12 cellular contexts compared by ENCODE assay signal in genomic region chr1:244406337-244406736, GRCh38. TPM values are rescaled to one million over a fixed set of nuclear protein-coding genes. Genes with fewer than 3 reads are reported as not detected.
A peak's percentile ranks its signal among the peaks of the same experiment; 100 is the strongest.
DNase-seq lines count a peak whose midpoint lies in the region; ATAC-seq lines count a peak whose summit lies in the region.
"Had no signal": no experiment of that assay in that cellular context is flagged by ENCODE, and none has a peak within 500 bp of the region (broad histone marks: within the 10 kb centered on the region; RNA-seq: fewer than 3 reads in every experiment).

No MANE protein-coding gene starts in this region.

- no peak overlapping the region for H3K4me3 Mint-ChIP-seq in activated T-cell treated with anti-CD3 and anti-CD28 coated beads, Interleukin-2, amount 50 U/mL, for 72 hours
- no peak overlapping the region for H3K4me3 Mint-ChIP-seq in activated CD4-positive, alpha-beta T cell treated with anti-CD3 and anti-CD28 coated beads, Interleukin-2, amount 10 ng/mL, durations not matched to agents 24 days and 14 days
- H3K4me3 Mint-ChIP-seq: central memory CD8-positive, alpha-beta T cell; T-helper 1 cell treated with Interleukin-12 subunit alpha and Interleukin-12 subunit beta and Interleukin-4 antibody, amounts not matched to agents 30 μg/mL and 1 μg/mL, for 36 hours had no signal

- H3K36me3 Mint-ChIP-seq in activated T-cell treated with anti-CD3 and anti-CD28 coated beads, Interleukin-2, amount 50 U/mL, for 72 hours (ENCODE audit: insufficient read depth in 2 of 2) = peaks cover 34 to 84% of the 10 kb centered on the region in 2 donors
- peaks cover 81% of the 10 kb centered on the region for H3K36me3 Mint-ChIP-seq in activated CD4-positive, alpha-beta T cell treated with anti-CD3 and anti-CD28 coated beads, Interleukin-2, amount 10 ng/mL, durations not matched to agents 24 days and 14 days (ENCODE audit: low read depth)

- H3K9me3 Mint-ChIP-seq in activated T-cell treated with anti-CD3 and anti-CD28 coated beads, Interleukin-2, amount 50 U/mL, for 72 hours = peaks cover 13 to 19% of the 10 kb centered on the region in 2 donors
- H3K9me3 Mint-ChIP-seq in activated CD4-positive, alpha-beta T cell treated with anti-CD3 and anti-CD28 coated beads, Interleukin-2, amount 10 ng/mL, durations not matched to agents 24 days and 14 days = peaks cover 15% of the 10 kb centered on the region

- ATAC-seq in activated T-cell treated with anti-CD3 and anti-CD28 coated beads, Interleukin-2, amount 50 U/mL, for 72 hours (replicated peaks in 1 of 2) = no peak
- ATAC-seq in HG02571 (IDR thresholded peaks at IDR 0.05; ENCODE audit: unreplicated experiment) = peak; percentile 79
- ATAC-seq in HG03378 (IDR thresholded peaks at IDR 0.05; ENCODE audit: unreplicated experiment) = peak; percentile 78
- ATAC-seq: lower lobe of right lung had no signal

- H3K4me1 Mint-ChIP-seq in activated T-cell treated with anti-CD3 and anti-CD28 coated beads, Interleukin-2, amount 50 U/mL, for 72 hours (ENCODE audit: low read depth) = no peaks in the 10 kb centered on the region
- H3K4me1 Mint-ChIP-seq in activated CD4-positive, alpha-beta T cell treated with anti-CD3 and anti-CD28 coated beads, Interleukin-2, amount 10 ng/mL, durations not matched to agents 24 days and 14 days = peaks cover 4% of the 10 kb centered on the region
- H3K4me1 Mint-ChIP-seq: central memory CD8-positive, alpha-beta T cell had no signal

- no peak for DNase-seq in activated T-cell treated with anti-CD3 and anti-CD28 coated beads, Interleukin-2, amount 50 U/mL, for 72 hours
- no peak for DNase-seq in activated T-cell treated with anti-CD3 and anti-CD28 coated beads, Interleukin-2, amount 50 U/mL, for 1 hour
- DNase-seq in hippocampal formation (lab: John Stamatoyannopoulos, UW) (no peak), D341Med (ENCODE audit: low spot score) (no peak), NCI-H2107 (lab: John Stamatoyannopoulos, UW) (no peak)
- DNase-seq in activated CD4-positive, alpha-beta T cell treated with anti-CD3 and anti-CD28 coated beads, Interleukin-2, amount 10 ng/mL, durations not matched to agents 24 days and 14 days = no peak
- DNase-seq: 8988T, lower lobe of right lung had no signal

- peak overlapping the region; percentile 26 for H3K27ac Mint-ChIP-seq in activated T-cell treated with anti-CD3 and anti-CD28 coated beads, Interleukin-2, amount 50 U/mL, for 72 hours
- no peak overlapping the region for H3K27ac Mint-ChIP-seq in activated CD4-positive, alpha-beta T cell treated with anti-CD3 and anti-CD28 coated beads, Interleukin-2, amount 10 ng/mL, durations not matched to agents 24 days and 14 days
- H3K27ac Mint-ChIP-seq: T-helper 1 cell treated with Interleukin-12 subunit alpha and Interleukin-12 subunit beta and Interleukin-4 antibody, amounts not matched to agents 30 μg/mL and 1 μg/mL, for 36 hours had no signal

- no peaks in the 10 kb centered on the region for H3K27me3 Mint-ChIP-seq in activated T-cell treated with anti-CD3 and anti-CD28 coated beads, Interleukin-2, amount 50 U/mL, for 72 hours (ENCODE audit: low read depth)
- no peaks in the 10 kb centered on the region for H3K27me3 Mint-ChIP-seq in activated CD4-positive, alpha-beta T cell treated with anti-CD3 and anti-CD28 coated beads, Interleukin-2, amount 10 ng/mL, durations not matched to agents 24 days and 14 days
- H3K27me3 Mint-ChIP-seq: central memory CD8-positive, alpha-beta T cell had no signal

- intact Hi-C loops in activated CD4-positive, alpha-beta T cell treated with anti-CD3 and anti-CD28 coated beads, Interleukin-2, amount 10 ng/mL, durations not matched to agents 24 days and 14 days (cut with micrococcal nuclease) = no loop called here

RNA-seq across cellular contexts. Expression of gene ADSS2, which starts 45.4 kb away (rescaled TPM):
- total RNA-seq in activated T-cell treated with anti-CD3 and anti-CD28 coated beads, Interleukin-2, amount 50 U/mL, for 72 hours = 10 to 100 TPM; 46.5 to 51.1 TPM
- total RNA-seq in activated CD4-positive, alpha-beta T cell treated with anti-CD3 and anti-CD28 coated beads, Interleukin-2, amount 10 ng/mL, durations not matched to agents 24 days and 14 days = 74.6 and 77.1 TPM in 2 replicates

RNA-seq across cellular contexts. Expression of gene CATSPERE, which starts 54.7 kb away (rescaled TPM):
- under 1 TPM; 0.38 to 0.83 TPM for total RNA-seq in activated T-cell treated with anti-CD3 and anti-CD28 coated beads, Interleukin-2, amount 50 U/mL, for 72 hours
- 0.14 TPM in 1 of 2 replicates, not detected in the other for total RNA-seq in activated CD4-positive, alpha-beta T cell treated with anti-CD3 and anti-CD28 coated beads, Interleukin-2, amount 10 ng/mL, durations not matched to agents 24 days and 14 days

Comparison
In these comparisons a context has a peak if more than half of its experiments do, and no peak if none do; other contexts are left out.
1. ATAC-seq: peak in HG02571 (single experiment) and HG03378 (single experiment); none in activated T-cell treated with anti-CD3 and anti-CD28 coated beads, Interleukin-2, amount 50 U/mL, for 72 hours (0 of 2).